Comparison of ENCODE assay signal across 8 cellular contexts in the genomic region with DNA sequence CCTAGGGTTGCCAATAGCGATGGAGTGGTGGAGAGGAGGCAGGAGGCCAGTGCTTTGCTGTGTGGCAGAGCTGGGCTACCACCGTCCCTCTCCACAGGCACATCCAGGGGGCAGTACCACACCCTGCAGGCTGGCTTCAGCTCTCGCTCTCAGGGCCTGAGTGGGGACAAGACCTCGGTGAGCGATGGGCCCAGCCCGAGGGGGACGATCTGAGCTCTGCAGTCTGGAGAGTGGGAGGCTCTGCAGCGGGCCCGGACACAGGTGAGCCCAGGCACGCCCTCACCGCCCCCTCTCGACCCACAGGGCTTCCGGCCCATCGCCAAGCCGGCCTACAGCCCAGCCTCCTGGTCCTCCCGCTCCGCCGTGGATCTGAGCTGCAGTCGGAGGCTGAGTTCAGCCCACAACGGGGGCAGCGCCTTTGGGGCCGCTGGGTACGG. TPM values are rescaled to one million over a fixed set of nuclear protein-coding genes. Genes with fewer than 3 reads are reported as not detected.
DNase-seq lines count a peak whose midpoint lies in the region; ATAC-seq and TF ChIP-seq lines count a peak whose summit lies in the region.

No MANE protein-coding gene starts in this region.

- H3K9ac ChIP-seq in skeletal muscle tissue (ENCODE audit: low read depth in 1 of 3, low read length in 3 of 3) = peak overlapping the region in 1 of 3 donors; percentile 40

- H3K4me3 ChIP-seq in epithelial cell of proximal tubule (ENCODE audit: low read depth, low read length) (peak overlapping the region; percentile 61), skeletal muscle tissue (ENCODE audit: low read length in 3 of 3) (peak overlapping the region in 2 of 3 donors; percentile 22 to 54)

- DNase-seq in ACHN = peak; percentile 76
- DNase-seq in NOMO-1 treated with DMSO at 0.1 percent for 48 hours (lab: John Stamatoyannopoulos, UW; ENCODE audit: unreplicated experiment) = peak; percentile 19
- DNase-seq in epithelial cell of proximal tubule (ENCODE audit: low read depth) = no peak
- no peak for DNase-seq in hippocampal formation (lab: John Stamatoyannopoulos, UW)

- no peak overlapping the region for H3K27ac ChIP-seq in skeletal muscle tissue (ENCODE audit: low read depth, low read length)

- no peaks in the 10 kb centered on the region for H3K9me3 ChIP-seq in skeletal muscle tissue (ENCODE audit: control insufficient read depth in 3 of 3, low read length in 3 of 3)

- H3K4me1 ChIP-seq in skeletal muscle tissue (ENCODE audit: control insufficient read depth in 3 of 3, insufficient read depth in 3 of 3, low read length in 3 of 3) = peaks cover 3 to 13% (median 6%) of the 10 kb centered on the region in 3 donors

- TF ChIP-seq CTCF in epithelial cell of proximal tubule (conservative IDR thresholded peaks at IDR 0.05; ENCODE audit: low read depth, low read length) = peak; percentile 49

- ATAC-seq in GM18907 (IDR thresholded peaks at IDR 0.05; ENCODE audit: unreplicated experiment) (peak; percentile 27), GM19452 (IDR thresholded peaks at IDR 0.05; ENCODE audit: unreplicated experiment) (no peak), HG03432 (IDR thresholded peaks at IDR 0.05; ENCODE audit: unreplicated experiment) (no peak)

- peaks cover 6 to 32% (median 22%) of the 10 kb centered on the region in 3 donors for H3K27me3 ChIP-seq in skeletal muscle tissue (ENCODE audit: control insufficient read depth in 3 of 3, insufficient read depth in 3 of 3, low read length in 3 of 3)

- in situ Hi-C loops in ACHN (cut with HindIII; ENCODE audit: low pct_ligation_motif_present, low pct_unique_long_range_greater_than_20kb, low sequenced_read_pairs) = no loop called here

- no peaks in the 10 kb centered on the region for H3K36me3 ChIP-seq in skeletal muscle tissue (ENCODE audit: control insufficient read depth in 3 of 3, insufficient read depth in 3 of 3, low read length in 3 of 3)

RNA-seq across cellular contexts. Expression of gene PKP3, which starts 2.5 kb away (rescaled TPM):
- total RNA-seq in epithelial cell of proximal tubule (20.6 and 30.7 TPM in 2 replicates), skeletal muscle tissue (1.0 TPM)

RNA-seq across cellular contexts. Expression of gene SIGIRR, which starts 18.3 kb away (rescaled TPM):
- total RNA-seq in epithelial cell of proximal tubule (52.9 and 83.9 TPM in 2 replicates), skeletal muscle tissue (5.7 TPM)

RNA-seq across cellular contexts. Expression of gene B4GALNT4, which starts 27.2 kb away (rescaled TPM):
- total RNA-seq in epithelial cell of proximal tubule (13.9 and 24.4 TPM in 2 replicates), skeletal muscle tissue (5.2 TPM)

RNA-seq across cellular contexts. Expression of gene ANO9, which starts 45.3 kb away (rescaled TPM):
- total RNA-seq in epithelial cell of proximal tubule (7.7 and 20.1 TPM in 2 replicates), skeletal muscle tissue (not detected)

RNA-seq across cellular contexts. Expression of gene PTDSS2, which starts 53.5 kb away (rescaled TPM):
- total RNA-seq in epithelial cell of proximal tubule (53.4 and 66.1 TPM in 2 replicates), skeletal muscle tissue (21.4 TPM)

Comparison
In these comparisons a context has a peak if more than half of its experiments do, and no peak if none do; other contexts are left out.
1. DNase-seq: peak in ACHN (single experiment) and NOMO-1 treated with DMSO at 0.1 percent for 48 hours (single experiment); none in epithelial cell of proximal tubule (single experiment) and hippocampal formation (0 of 2).
2. RNA of gene PKP3, which starts 2.5 kb away (total RNA-seq): 20.6 to 30.7 TPM in epithelial cell of proximal tubule; 1.0 TPM in skeletal muscle tissue (single experiment); every median in the first group is over 10 times any median in the second.